ENCODE assay signal across 8 cellular contexts in genomic region chr12:123149088-123149827, GRCh38. TPM values are rescaled to one million over a fixed set of nuclear protein-coding genes. Genes with fewer than 3 reads are reported as not detected.
A peak's percentile ranks its signal among the peaks of the same experiment; 100 is the strongest.
DNase-seq lines count a peak whose midpoint lies in the region; ATAC-seq and TF ChIP-seq lines count a peak whose summit lies in the region.

No MANE protein-coding gene starts in this region.

- H3K9me3 Mint-ChIP-seq in CD14-positive monocyte (peaks cover 0 to 3% (median 0%) of the 10 kb centered on the region in 7 donors), neural progenitor cell (no peaks in the 10 kb centered on the region)

- H3K4me3 Mint-ChIP-seq in CD14-positive monocyte = peak overlapping the region; percentile 74 to 81
- peak overlapping the region; percentile 77 for H3K4me3 Mint-ChIP-seq in neural progenitor cell

- H3K4me3 ChIP-seq in SK-N-SH (ENCODE audit: low read depth in 2 of 2, low read length in 1 of 2) (peak overlapping the region; percentile 66 to 72; a peak in 3 of 4 replicates), epithelial cell of proximal tubule (ENCODE audit: low read depth, low read length) (peak overlapping the region; percentile 85), neural progenitor cell (no peak overlapping the region)

- H3K27ac Mint-ChIP-seq in CD14-positive monocyte (peak overlapping the region in 2 of 7 donors; percentile 8 to 20), neural progenitor cell (no peak overlapping the region)

- H3K36me3 ChIP-seq in SK-N-SH (replicated peaks in 1 of 2; ENCODE audit: control insufficient read depth in 1 of 2, insufficient read depth in 2 of 2, low read length in 1 of 2) (peaks cover 4 to 12% of the 10 kb centered on the region in 2 experiments), neural progenitor cell (no peaks in the 10 kb centered on the region)

- CTCF ChIA-PET in SK-N-SH (lab: Yijun Ruan, JAX) = interaction anchor here (0.6 to 3.4 kb wide), 8 partner anchors 12 to 489 kb away, joined by 3 to 15 read pairs (median 3); no protein-coding TSS in a partner anchor

- H3K4me2 ChIP-seq in SK-N-SH = peak overlapping the region; percentile 96
- H3K4me2 ChIP-seq in neural progenitor cell = peak overlapping the region; percentile 100

- H2AFZ ChIP-seq in SK-N-SH (ENCODE audit: low read depth) = no peak overlapping the region
- H2AFZ ChIP-seq in neural progenitor cell (replicated peaks) = no peak overlapping the region

- TF ChIP-seq EP300 in SK-N-SH (IDR thresholded peaks at IDR 0.05; ENCODE audit: borderline replicate concordance in 1 of 2, low read depth in 1 of 2, low read length in 1 of 2) = no peak

- intact Hi-C loops in CD14-positive monocyte (cut with micrococcal nuclease) = loop anchor here in 1 of 2 donors (10.0 kb wide), 1 partner anchor 104 kb away; no protein-coding TSS in a partner anchor

- POLR2A ChIA-PET in SK-N-SH (lab: Yijun Ruan, JAX) = no interaction called here

- TF ChIP-seq CTCF in CD14-positive monocyte (IDR thresholded peaks at IDR 0.05) (no peak), SK-N-SH (IDR thresholded peaks at IDR 0.05) (no peak), epithelial cell of proximal tubule (conservative IDR thresholded peaks at IDR 0.05; ENCODE audit: low read depth, low read length) (peak; percentile 9), neural progenitor cell (IDR thresholded peaks at IDR 0.05) (no peak)

- H3K9me3 ChIP-seq in SK-N-SH = no peaks in the 10 kb centered on the region
- H3K9me3 ChIP-seq in neural progenitor cell (ENCODE audit: low read depth) = no peaks in the 10 kb centered on the region

- H3K27me3 ChIP-seq in SK-N-SH (ENCODE audit: insufficient read depth) (no peaks in the 10 kb centered on the region), neural progenitor cell (peaks cover 53% of the 10 kb centered on the region)

- peaks cover 0 to 19% of the 10 kb centered on the region in 2 experiments; a peak in 1 of 4 replicates for H3K4me1 ChIP-seq in SK-N-SH (ENCODE audit: control insufficient read depth in 1 of 2, insufficient read depth in 2 of 2, low read depth in 1 of 2, low read length in 1 of 2)
- peaks cover 8% of the 10 kb centered on the region for H3K4me1 ChIP-seq in neural progenitor cell

- no peak overlapping the region for H3K27ac ChIP-seq in SK-N-SH (ENCODE audit: low read depth in 2 of 2, low read length in 1 of 2)
- H3K27ac ChIP-seq in neural progenitor cell = no peak overlapping the region

- H3K27me3 Mint-ChIP-seq in CD14-positive monocyte (ENCODE audit: low read depth in 3 of 3) = peaks cover 20 to 28% (median 21%) of the 10 kb centered on the region in 3 donors
- peaks cover 15% of the 10 kb centered on the region for H3K27me3 Mint-ChIP-seq in neural progenitor cell (ENCODE audit: insufficient read depth, low read depth)

- H3K9ac ChIP-seq in SK-N-SH = no peak overlapping the region
- no peak overlapping the region for H3K9ac ChIP-seq in neural progenitor cell

- H3K36me3 Mint-ChIP-seq in CD14-positive monocyte (peaks cover 18 to 19% of the 10 kb centered on the region in 2 donors), neural progenitor cell (peaks cover 8% of the 10 kb centered on the region)

- peaks cover 13% of the 10 kb centered on the region for H3F3A ChIP-seq in SK-N-SH (replicated peaks; ENCODE audit: insufficient read depth)
- H3F3A ChIP-seq in neural progenitor cell (ENCODE audit: low read depth) = peaks cover 29% of the 10 kb centered on the region

- DNase-seq in CD14-positive monocyte (ENCODE audit: low spot score) (no peak), SK-N-SH (peak; percentile 48), epithelial cell of proximal tubule (ENCODE audit: low read depth) (no peak), neural progenitor cell (ENCODE audit: low spot score) (no peak), GM19238 (ENCODE audit: insufficient read length, low spot score) (no peak), NCI-H510A treated with DMSO at 0.1 percent for 48 hours (lab: John Stamatoyannopoulos, UW) (no peak), DMS 273 (lab: John Stamatoyannopoulos, UW; ENCODE audit: unreplicated experiment) (no peak)

- H3K9me2 ChIP-seq in SK-N-SH = no peaks in the 10 kb centered on the region

- H4K20me1 ChIP-seq in SK-N-SH (ENCODE audit: insufficient read depth) = no peaks in the 10 kb centered on the region
- H4K20me1 ChIP-seq in neural progenitor cell (ENCODE audit: low read depth) = peaks cover 12% of the 10 kb centered on the region

- H3K79me2 ChIP-seq in SK-N-SH (ENCODE audit: insufficient read depth) (peaks cover 31% of the 10 kb centered on the region; the same call in 1 of the 2 replicates), neural progenitor cell (ENCODE audit: low read depth) (no peaks in the 10 kb centered on the region)

- ATAC-seq in GM18498 (IDR thresholded peaks at IDR 0.05; ENCODE audit: unreplicated experiment) = no peak

- 90% methylated on average over 9 of the region's 9 CpGs for WGBS in SK-N-SH (ENCODE audit: low lambda C conversion rate)

- H3K4me1 Mint-ChIP-seq in CD14-positive monocyte (peaks cover 16% of the 10 kb centered on the region), neural progenitor cell (peaks cover 24% of the 10 kb centered on the region)

- TF ChIP-seq RAD21 in SK-N-SH (IDR thresholded peaks at IDR 0.05; ENCODE audit: low read length) = no peak

TF ChIP-seq in SK-N-SH, 30 proteins besides CTCF, POLR2A, EP300 and RAD21:
- TF ChIP-seq RCOR1 (IDR thresholded peaks at IDR 0.05; ENCODE audit: low read length) = no peak
- no peak for TF ChIP-seq REST (IDR thresholded peaks at IDR 0.05; ENCODE audit: low read depth, low read length)
- TF ChIP-seq YY1 (IDR thresholded peaks at IDR 0.05; ENCODE audit: low read depth) = no peak
- TF ChIP-seq GATA2 (CRISPR knock-in tag; IDR thresholded peaks at IDR 0.05) = no peak; the same call in 1 of the 2 replicates
- TF ChIP-seq TCF12 (IDR thresholded peaks at IDR 0.05) = no peak

RNA-seq across cellular contexts. Expression of gene PITPNM2, which starts 1.6 kb away (rescaled TPM):
- under 1 TPM in 1 of 2 donors, not detected in 1; 0.08 TPM for polyA plus RNA-seq in CD14-positive monocyte
- polyA plus RNA-seq in SK-N-SH (2012; rRNA removed) = 2.6 and 3.7 TPM in 2 replicates
- polyA plus RNA-seq in SK-N-SH (2012; cell fraction: cytosol; rRNA removed) = 1.3 and 2.0 TPM in 2 replicates
- 12.7 and 16.1 TPM in 2 replicates for polyA plus RNA-seq in SK-N-SH (2012; cell fraction: nucleus; rRNA removed)
- 4.1 and 4.6 TPM in 2 replicates for total RNA-seq in epithelial cell of proximal tubule
- total RNA-seq in neural progenitor cell (ENCODE audit: low replicate concordance) = 0.56 and 1.2 TPM in 2 replicates
